In genomic region chr1:165842363-165843129, GRCh38 we compare ENCODE assay signal across 9 cellular contexts. TPM values are rescaled to one million over a fixed set of nuclear protein-coding genes. Genes with fewer than 3 reads are reported as not detected.
DNase-seq lines count a peak whose midpoint lies in the region; TF ChIP-seq lines count a peak whose summit lies in the region.
"Had no signal": no experiment of that assay in that cellular context is flagged by ENCODE, and none has a peak within 500 bp of the region (broad histone marks: within the 10 kb centered on the region; RNA-seq: fewer than 3 reads in every experiment).

No MANE protein-coding gene starts in this region.

- TF ChIP-seq CTCF in H9 (conservative IDR thresholded peaks at IDR 0.05) (no peak), brain (conservative IDR thresholded peaks at IDR 0.05) (no peak), progenitor cell of endocrine pancreas (IDR thresholded peaks at IDR 0.05; ENCODE audit: unreplicated experiment) (no peak), ovary (IDR thresholded peaks at IDR 0.05) (no peak)

- H3K79me2 ChIP-seq in H9 (ENCODE audit: insufficient read depth, low read length) = peaks cover 84% of the 10 kb centered on the region

- H3K36me3 ChIP-seq in ovary (no peaks in the 10 kb centered on the region), neuronal stem cell (replicated peaks in 1 of 2; ENCODE audit: control insufficient read depth in 2 of 2, insufficient read depth in 2 of 2, low read length in 2 of 2) (peaks cover 1 to 17% of the 10 kb centered on the region in 2 donors)

- H2AK5ac ChIP-seq in H9 (ENCODE audit: insufficient read length, low read length) = no peak overlapping the region
- H2AK5ac ChIP-seq in neuronal stem cell (ENCODE audit: low read depth, low read length) = no peak overlapping the region

- H3K79me1 ChIP-seq in H9 (ENCODE audit: insufficient read depth, low read depth, low read length, poor library complexity, severe bottlenecking) (peaks cover 4% of the 10 kb centered on the region), neuronal stem cell (ENCODE audit: low read depth, low read length) (no peaks in the 10 kb centered on the region)

- no peak overlapping the region for H3T11ph ChIP-seq in H9 (ENCODE audit: low read length)

- H2BK5ac ChIP-seq in H9 (ENCODE audit: insufficient read length, low read length) (no peak overlapping the region), neuronal stem cell (ENCODE audit: low read length) (no peak overlapping the region)

- H3K36me3 Mint-ChIP-seq in H9 (ENCODE audit: insufficient read depth in 1 of 3, low read depth in 3 of 3) = peaks cover 0 to 12% (median 4%) of the 10 kb centered on the region in 3 experiments; a peak in 6 of 7 replicates
- H3K36me3 Mint-ChIP-seq in brain = peaks cover 14% of the 10 kb centered on the region
- H3K36me3 Mint-ChIP-seq in progenitor cell of endocrine pancreas (ENCODE audit: insufficient read depth) = no peaks in the 10 kb centered on the region

- H3K27ac ChIP-seq in H9 (ENCODE audit: insufficient read length, low read depth, low read length) (no peak overlapping the region), ovary (no peak overlapping the region), neuronal stem cell (replicated peaks; ENCODE audit: low read length) (no peak overlapping the region)
- H3K27ac ChIP-seq: C4-2B had no signal

- no peak overlapping the region for H4K5ac ChIP-seq in H9 (ENCODE audit: insufficient read length, low read depth, low read length)

- H3K23ac ChIP-seq in H9 (ENCODE audit: insufficient read length, low read depth, low read length) (no peak overlapping the region), neuronal stem cell (ENCODE audit: low read depth, low read length, poor library complexity) (no peak overlapping the region)

- H3K4ac ChIP-seq in H9 (ENCODE audit: low read depth, low read length) (no peak overlapping the region), neuronal stem cell (ENCODE audit: low read length) (no peak overlapping the region)

- H4K91ac ChIP-seq in H9 (ENCODE audit: insufficient read length, low read depth, low read length) (no peak overlapping the region), neuronal stem cell (ENCODE audit: low read depth, low read length, poor library complexity) (no peak overlapping the region)

- no peak overlapping the region for H2BK120ac ChIP-seq in H9 (ENCODE audit: low read depth, low read length, poor library complexity, severe bottlenecking)
- H2BK120ac ChIP-seq in neuronal stem cell (ENCODE audit: low read depth, low read length) = no peak overlapping the region

- no peaks in the 10 kb centered on the region for H3K23me2 ChIP-seq in H9 (ENCODE audit: insufficient read length, low read depth, low read length, poor library complexity, severe bottlenecking)

- intact Hi-C loops in ovary (cut with DNase I) = no loop called here

- H3K4me1 ChIP-seq in H9 (ENCODE audit: insufficient read depth, low read length) = peaks cover 7% of the 10 kb centered on the region; the same call in 1 of the 2 replicates
- H3K4me1 ChIP-seq in ovary (ENCODE audit: insufficient read depth) = peaks cover 5% of the 10 kb centered on the region
- peaks cover 8 to 14% of the 10 kb centered on the region in 2 donors for H3K4me1 ChIP-seq in neuronal stem cell (ENCODE audit: control insufficient read depth in 2 of 2, insufficient read depth in 1 of 2, low read depth in 1 of 2, low read length in 2 of 2)

- H3K4me3 ChIP-seq in ovary = no peak overlapping the region
- H3K4me3 ChIP-seq in neuronal stem cell (ENCODE audit: low read length in 2 of 2) = no peak overlapping the region

- no CpG with 5 or more reads among the region's 5 CpGs for WGBS in H9 (ENCODE audit: extremely low coverage, insufficient read length, low lambda C conversion rate)
- WGBS in ovary, 3 donors = 23 to 30% (median 28%) methylated on average over 5 of the region's 5 CpGs
- no CpG with 5 or more reads among the region's 5 CpGs for WGBS in neuronal stem cell (ENCODE audit: extremely low coverage in 2 of 2, insufficient read length in 2 of 2, insufficient replicate concordance in 1 of 2), 2 donors

- H3K9ac ChIP-seq in H9 (ENCODE audit: extremely low read depth, insufficient read length, low read length) = no peak overlapping the region
- H3K9ac ChIP-seq in neuronal stem cell (ENCODE audit: low read depth, low read length, poor library complexity) = no peak overlapping the region

- H3K27me3 ChIP-seq in H9 (ENCODE audit: insufficient read depth, low read length) = no peaks in the 10 kb centered on the region
- H3K27me3 ChIP-seq in ovary = no peaks in the 10 kb centered on the region
- H3K27me3 ChIP-seq in neuronal stem cell (ENCODE audit: control insufficient read depth in 3 of 3, insufficient read depth in 3 of 3, low read depth in 1 of 3, low read length in 3 of 3) = no peaks in the 10 kb centered on the region

- no peak overlapping the region for H2BK20ac ChIP-seq in H9 (ENCODE audit: low read depth, low read length, poor library complexity, severe bottlenecking)

- H2BK12ac ChIP-seq in H9 (ENCODE audit: insufficient read length, low read depth, low read length) (no peak overlapping the region), neuronal stem cell (ENCODE audit: low read length) (no peak overlapping the region)

- H4K20me1 ChIP-seq in H9 (ENCODE audit: control insufficient read depth, insufficient read depth, insufficient read length) = no peaks in the 10 kb centered on the region

- DNase-seq in NCI-H2171 treated with DMSO at 0.1 percent for 48 hours (lab: John Stamatoyannopoulos, UW) (peak; percentile 58), NCI-H2171 (lab: John Stamatoyannopoulos, UW) (no peak), H9 (no peak), NCI-H187 treated with DMSO at 0.1 percent for 48 hours (lab: John Stamatoyannopoulos, UW) (peak; percentile 87), progenitor cell of endocrine pancreas (ENCODE audit: low spot score, unreplicated experiment) (no peak), ovary (no peak), neuronal stem cell (ENCODE audit: low spot score) (no peak)

- no peak overlapping the region for H3K4me2 ChIP-seq in H9 (ENCODE audit: insufficient read depth, insufficient read length, low read length)
- no peak overlapping the region for H3K4me2 ChIP-seq in neuronal stem cell (ENCODE audit: insufficient read depth, low read length, poor library complexity, severe bottlenecking)

- TF ChIP-seq EP300 in ovary (IDR thresholded peaks at IDR 0.05) = no peak

- H3K4me3 Mint-ChIP-seq in H9 (no peak overlapping the region; a peak in 1 of 5 replicates), brain (peak overlapping the region in 2 of 5 experiments; percentile 20 to 33), progenitor cell of endocrine pancreas (ENCODE audit: low read depth) (no peak overlapping the region)

- H2AFZ ChIP-seq in H9 (ENCODE audit: low read length) (no peak overlapping the region), neuronal stem cell (ENCODE audit: low read length) (no peak overlapping the region)

- H3K9me3 Mint-ChIP-seq in H9 = no peaks in the 10 kb centered on the region
- peaks cover 0 to 3% (median 0%) of the 10 kb centered on the region in 5 experiments for H3K9me3 Mint-ChIP-seq in brain
- H3K9me3 Mint-ChIP-seq in progenitor cell of endocrine pancreas (ENCODE audit: low read depth) = no peaks in the 10 kb centered on the region

- H3K27me3 Mint-ChIP-seq in H9 (ENCODE audit: low read depth) (no peaks in the 10 kb centered on the region), brain (no peaks in the 10 kb centered on the region), progenitor cell of endocrine pancreas (no peaks in the 10 kb centered on the region)

- no peak overlapping the region for H4K8ac ChIP-seq in H9 (replicated peaks; ENCODE audit: insufficient read length, low read depth, low read length)
- H4K8ac ChIP-seq in neuronal stem cell (ENCODE audit: low read depth, low read length) = no peak overlapping the region

- H3K4me1 Mint-ChIP-seq in H9 = peaks cover 44 to 49% of the 10 kb centered on the region in 2 experiments
- peaks cover 34% of the 10 kb centered on the region for H3K4me1 Mint-ChIP-seq in brain
- peaks cover 25% of the 10 kb centered on the region for H3K4me1 Mint-ChIP-seq in progenitor cell of endocrine pancreas (ENCODE audit: low read depth)

- H3K14ac ChIP-seq in H9 (ENCODE audit: insufficient read depth, low read length) (no peak overlapping the region), neuronal stem cell (ENCODE audit: low read length) (no peak overlapping the region)

- H3K9me3 ChIP-seq in H9 (ENCODE audit: control insufficient read depth, low read depth, low read length) = no peaks in the 10 kb centered on the region
- no peaks in the 10 kb centered on the region for H3K9me3 ChIP-seq in ovary
- peaks cover 0 to 5% of the 10 kb centered on the region in 2 donors for H3K9me3 ChIP-seq in neuronal stem cell (replicated peaks in 1 of 2; ENCODE audit: control insufficient read depth in 2 of 2, insufficient read depth in 1 of 2, low read depth in 1 of 2, low read length in 2 of 2)

- no peak overlapping the region for H3K18ac ChIP-seq in H9 (ENCODE audit: insufficient read length, low read depth, low read length)
- no peak overlapping the region for H3K18ac ChIP-seq in neuronal stem cell (ENCODE audit: low read length)

- H2BK15ac ChIP-seq in H9 (ENCODE audit: low read depth, low read length) (no peak overlapping the region), neuronal stem cell (ENCODE audit: low read length) (no peak overlapping the region)

- peak overlapping the region in 2 of 3 experiments; percentile 2 to 22; a peak in 1 of 7 replicates for H3K27ac Mint-ChIP-seq in H9
- peak overlapping the region in 4 of 5 experiments; percentile 9 to 56 (median 16) for H3K27ac Mint-ChIP-seq in brain
- H3K27ac Mint-ChIP-seq in progenitor cell of endocrine pancreas = peak overlapping the region; percentile 9

- no peak overlapping the region for H3K56ac ChIP-seq in H9 (ENCODE audit: insufficient read length, low read depth, low read length)

- TF ChIP-seq POLR2A in ovary (IDR thresholded peaks at IDR 0.05) = no peak

RNA-seq across cellular contexts. Expression of gene UCK2, which starts 15.1 kb away (rescaled TPM):
- 74.8 and 77.9 TPM in 2 replicates for total RNA-seq in H9 (2021)
- polyA plus RNA-seq in brain (ENCODE audit: insufficient read depth, low read depth, low replicate concordance) = 29.2 TPM
- total RNA-seq in progenitor cell of endocrine pancreas = 29.7 and 30.6 TPM in 2 replicates
- 10 to 100 TPM; 13.2 to 22.7 (median 17.1) TPM for total RNA-seq in ovary
- 10 to 100 TPM in 1 of 2 donors, 1 to 10 TPM in 1; 7.3 to 12.8 TPM for polyA plus RNA-seq in ovary
- 51.1 TPM for polyA plus RNA-seq in neuronal stem cell (2013, experiment 1 of 2)
- 49.3 TPM for polyA plus RNA-seq in neuronal stem cell (2013, experiment 2 of 2)

Comparison
In these comparisons a context has a peak if more than half of its experiments do, and no peak if none do; other contexts are left out.
1. DNase-seq: peak in NCI-H2171 treated with DMSO at 0.1 percent for 48 hours (single experiment) and NCI-H187 treated with DMSO at 0.1 percent for 48 hours (single experiment); none in NCI-H2171 (single experiment), H9 (single experiment), progenitor cell of endocrine pancreas (single experiment), ovary (0 of 5) and neuronal stem cell (single experiment).
2. Peak in every context shown above with its lines, with median percentiles within 50 percentile points of each other: H3K27ac Mint-ChIP-seq.